ENCODE assay signal across 12 cellular contexts in genomic region chr6:137277971-137278602, GRCh38. TPM values are rescaled to one million over a fixed set of nuclear protein-coding genes. Genes with fewer than 3 reads are reported as not detected.
DNase-seq lines count a peak whose midpoint lies in the region; ATAC-seq and TF ChIP-seq lines count a peak whose summit lies in the region.
"Had no signal": no experiment of that assay in that cellular context is flagged by ENCODE, and none has a peak within 500 bp of the region (broad histone marks: within the 10 kb centered on the region; RNA-seq: fewer than 3 reads in every experiment).

No MANE protein-coding gene starts in this region.

- H3K4me3 ChIP-seq in ACC112 (ENCODE audit: low read depth, low read length), result peak overlapping the region; percentile 9; the same call in 1 of the 2 replicates
- H3K4me3 ChIP-seq: BLaER1, stomach had no signal

- no peak for ATAC-seq in HG03442 (IDR thresholded peaks at IDR 0.05; ENCODE audit: unreplicated experiment)
- ATAC-seq: activated CD8-positive, alpha-beta T cell treated with anti-CD3 and anti-CD28 coated beads for 36 hours had no signal

- H2AFZ ChIP-seq in ACC112 (ENCODE audit: low read length, unreplicated experiment), result peak overlapping the region; percentile 31

- TF ChIP-seq CTCF in VCaP (conservative IDR thresholded peaks at IDR 0.05), result no peak

- H3K27ac ChIP-seq in ACC112 (ENCODE audit: low read depth, low read length) (peak overlapping the region; percentile 2; the same call in 1 of the 2 replicates), VCaP (peak overlapping the region; percentile 83)
- H3K27ac ChIP-seq: BLaER1, stomach had no signal

- H3K27me3 ChIP-seq in ACC112 (ENCODE audit: insufficient read depth, low read length), result no peaks in the 10 kb centered on the region
- H3K27me3 ChIP-seq: BLaER1, stomach had no signal

- DNase-seq in HK-2 (ENCODE audit: unreplicated experiment) (peak; percentile 85), foreskin melanocyte (peak; percentile 16), SK-N-DZ (ENCODE audit: low spot score) (no peak), NCI-H510A treated with DMSO at 0.1 percent for 48 hours (lab: John Stamatoyannopoulos, UW) (no peak)
- no peak for DNase-seq in activated effector memory CD4-positive, alpha-beta T cell treated with Interleukin-2 at 50 U/mL for 16 hours
- DNase-seq: activated CD8-positive, alpha-beta T cell treated with anti-CD3 and anti-CD28 coated beads for 36 hours; NCI-H1436 treated with DMSO at 0.1 percent for 48 hours; stomach had no signal

- H3K79me2 ChIP-seq in ACC112 (ENCODE audit: control insufficient read depth, insufficient read depth, low read length, unreplicated experiment), result no peaks in the 10 kb centered on the region

- H3K4me1 ChIP-seq in ACC112 (ENCODE audit: control insufficient read depth, insufficient read depth, low read length, unreplicated experiment), result peaks cover 16% of the 10 kb centered on the region
- H3K4me1 ChIP-seq: stomach had no signal

- H3K36me3 ChIP-seq in ACC112 (ENCODE audit: insufficient read depth, low read length), result no peaks in the 10 kb centered on the region
- H3K36me3 ChIP-seq: BLaER1, stomach had no signal

RNA-seq across cellular contexts. Expression of gene IFNGR1, which starts 58.9 kb away (rescaled TPM):
- 31.9 TPM in 2 replicates for polyA plus RNA-seq in SK-N-DZ (2014; cell fraction: cytosol; rRNA removed)
- 26.0 and 33.4 TPM in 2 replicates for polyA plus RNA-seq in SK-N-DZ (2014; cell fraction: nucleus; rRNA removed)

Comparison
In these comparisons a context has a peak if more than half of its experiments do, and no peak if none do; other contexts are left out.
1. DNase-seq: peak in HK-2 (single experiment) and foreskin melanocyte (single experiment); none in SK-N-DZ (single experiment), NCI-H510A treated with DMSO at 0.1 percent for 48 hours (single experiment) and activated effector memory CD4-positive, alpha-beta T cell treated with Interleukin-2 at 50 U/mL for 16 hours (single experiment).